ENCODE assay signal across 16 cellular contexts in genomic region chr16:14473488-14473887, GRCh38.
DNase-seq lines count a peak whose midpoint lies in the region; ATAC-seq and TF ChIP-seq lines count a peak whose summit lies in the region.
"Had no signal": no experiment of that assay in that cellular context is flagged by ENCODE, and none has a peak within 500 bp of the region (broad histone marks: within the 10 kb centered on the region; RNA-seq: fewer than 3 reads in every experiment).

No MANE protein-coding gene starts in this region.

- no peak for TF ChIP-seq CTCF in VCaP (conservative IDR thresholded peaks at IDR 0.05)

- no peak overlapping the region for H3K4me3 Mint-ChIP-seq in memory B cell
- H3K4me3 Mint-ChIP-seq: CD4-positive, alpha-beta T cell; H9 had no signal

- peaks cover 3% of the 10 kb centered on the region for H3K4me1 Mint-ChIP-seq in memory B cell

- no peaks in the 10 kb centered on the region for H4K20me1 ChIP-seq in Karpas-422 (ENCODE audit: insufficient read depth, low read depth, low read length)

- H3K79me2 ChIP-seq in Karpas-422 (ENCODE audit: low read length): peaks cover 32% of the 10 kb centered on the region; the same call in 1 of the 2 replicates

- no peaks in the 10 kb centered on the region for H3K27me3 Mint-ChIP-seq in memory B cell
- H3K27me3 Mint-ChIP-seq: CD4-positive, alpha-beta T cell had no signal

- peak overlapping the region; percentile 65 for H3K4me2 ChIP-seq in Karpas-422 (ENCODE audit: low read depth, low read length, poor library complexity, severe bottlenecking)

- H3K27me3 ChIP-seq in Karpas-422 (ENCODE audit: low read length): no peaks in the 10 kb centered on the region

- peak overlapping the region; percentile 37; the same call in 1 of the 2 replicates for H3K4me3 ChIP-seq in Karpas-422 (ENCODE audit: low read length)
- H3K4me3 ChIP-seq: GM12878, K562 had no signal

- peak overlapping the region; percentile 44 for H3K9ac ChIP-seq in Karpas-422 (ENCODE audit: low read length)

- H3K36me3 ChIP-seq in Karpas-422 (ENCODE audit: insufficient read depth, low read length): no peaks in the 10 kb centered on the region

- H3K9me3 ChIP-seq in Karpas-422 (ENCODE audit: low read length): no peaks in the 10 kb centered on the region

- H3K27ac ChIP-seq in Karpas-422 (ENCODE audit: low read length) (peak overlapping the region; percentile 68), VCaP (peak overlapping the region; percentile 43; the same call in 1 of the 2 replicates)
- H3K27ac ChIP-seq: HL-60 had no signal

- no peaks in the 10 kb centered on the region for H3K9me2 ChIP-seq in Karpas-422 (replicated peaks; ENCODE audit: insufficient read depth, low read length)

- no peaks in the 10 kb centered on the region for H3K9me3 Mint-ChIP-seq in memory B cell
- H3K9me3 Mint-ChIP-seq: CD4-positive, alpha-beta T cell had no signal

- peak overlapping the region; percentile 19 for H3K27ac Mint-ChIP-seq in memory B cell
- H3K27ac Mint-ChIP-seq: CD4-positive, alpha-beta T cell; H9 had no signal

- H2AFZ ChIP-seq in Karpas-422 (ENCODE audit: low read length): no peak overlapping the region

- H3K4me1 ChIP-seq in Karpas-422 (ENCODE audit: low read length): peaks cover 36% of the 10 kb centered on the region

- ATAC-seq in memory B cell (ENCODE audit: low read depth): no peak
- ATAC-seq in HG02981 (IDR thresholded peaks at IDR 0.05; ENCODE audit: unreplicated experiment): no peak
- ATAC-seq: GM12878, K562 had no signal

- peaks cover 32% of the 10 kb centered on the region for H3K36me3 Mint-ChIP-seq in memory B cell

- DNase-seq in Karpas-422: peak; percentile 66
- DNase-seq in memory B cell (ENCODE audit: low spot score in 2 of 2): no peak
- no peak for DNase-seq in mesenteric fat pad (ENCODE audit: low spot score)
- DNase-seq in DMS114 treated with DMSO at 0.1 percent for 48 hours (lab: John Stamatoyannopoulos, UW; ENCODE audit: unreplicated experiment): no peak
- DNase-seq: C1 segment of cervical spinal cord; Calu3; CD4-positive, alpha-beta T cell; DMS 273 treated with DMSO at 0.1 percent for 48 hours; DMS79; GOT3; H9 had no signal
